Comparison of ENCODE assay signal across 8 cellular contexts in genomic region chr10:44310762-44311562, GRCh38.
DNase-seq lines count a peak whose midpoint lies in the region; ATAC-seq and TF ChIP-seq lines count a peak whose summit lies in the region.

No MANE protein-coding gene starts in this region.

- H3K9me2 ChIP-seq in GM23338 (ENCODE audit: insufficient read depth): no peaks in the 10 kb centered on the region

- H3K27ac Mint-ChIP-seq in GM23338: no peak overlapping the region
- H3K27ac Mint-ChIP-seq in activated CD8-positive, alpha-beta T cell treated with anti-CD3 and anti-CD28 coated beads, Interleukin-2, amount 10 ng/mL, durations not matched to agents 7 days and 5 days: no peak overlapping the region
- H3K27ac Mint-ChIP-seq in effector memory CD8-positive, alpha-beta T cell: peak overlapping the region; percentile 95 to 96
- no peak overlapping the region for H3K27ac Mint-ChIP-seq in mesothelial cell of epicardium

- H3K4me1 ChIP-seq in GM23338 (ENCODE audit: insufficient read depth): peaks cover 4% of the 10 kb centered on the region; the same call in 1 of the 2 replicates

- H3K4me2 ChIP-seq in GM23338: peak overlapping the region; percentile 79

- H3K27me3 ChIP-seq in GM23338 (ENCODE audit: insufficient read depth): peaks cover 25% of the 10 kb centered on the region

- peak; percentile 95 for ATAC-seq in GM23338
- ATAC-seq in activated CD8-positive, alpha-beta T cell treated with anti-CD3 and anti-CD28 coated beads, Interleukin-2, amount 10 ng/mL, durations not matched to agents 7 days and 5 days: peak; percentile 98
- peak; percentile 81 for ATAC-seq in effector memory CD8-positive, alpha-beta T cell (replicated peaks)

- H3K79me2 ChIP-seq in GM23338 (replicated peaks; ENCODE audit: insufficient read depth): no peaks in the 10 kb centered on the region

- DNase-seq in GM03348 (ENCODE audit: low spot score) (peak; percentile 86), GM23338 (ENCODE audit: low spot score) (peak; percentile 89), LNCaP clone FGC (ENCODE audit: low read depth) (peak; percentile 30), mesothelial cell of epicardium (ENCODE audit: low spot score in 2 of 2, unreplicated experiment in 2 of 2) (peak; percentile 84 to 89), NK-92 (lab: John Stamatoyannopoulos, UW; ENCODE audit: unreplicated experiment) (no peak)
- DNase-seq in activated CD8-positive, alpha-beta T cell treated with anti-CD3 and anti-CD28 coated beads, Interleukin-2, amount 10 ng/mL, durations not matched to agents 7 days and 5 days: peak; percentile 74
- DNase-seq in effector memory CD8-positive, alpha-beta T cell: peak; percentile 71 to 76 (median 71)
- DNase-seq in stimulated activated CD8-positive, alpha-beta memory T cell treated with anti-CD3 and anti-CD28 coated beads, Interleukin-15, amount 100 ng/mL, for 48 hours (ENCODE audit: low read depth in 2 of 2): peak; percentile 56 to 61

- POLR2A ChIA-PET in activated CD8-positive, alpha-beta T cell treated with anti-CD3 and anti-CD28 coated beads, Interleukin-2, amount 10 ng/mL, durations not matched to agents 7 days and 5 days (lab: Charles Lee): interaction anchor here (0.7 kb wide), 1 partner anchor 730 kb away, joined by 3 read pairs; no protein-coding TSS in a partner anchor

- peak; percentile 58 to 91 for TF ChIP-seq CTCF in GM23338 (conservative IDR thresholded peaks at IDR 0.05; ENCODE audit: low read depth in 2 of 2)
- TF ChIP-seq CTCF in LNCaP clone FGC (IDR thresholded peaks at IDR 0.05; ENCODE audit: control insufficient read depth, extremely low read depth, insufficient read depth): peak; percentile 99
- TF ChIP-seq CTCF in mesothelial cell of epicardium (IDR thresholded peaks at IDR 0.05; ENCODE audit: unreplicated experiment): peak; percentile 79

- H3K36me3 ChIP-seq in GM23338 (ENCODE audit: insufficient read depth): no peaks in the 10 kb centered on the region

- H3F3A ChIP-seq in GM23338 (replicated peaks; ENCODE audit: low read depth): no peaks in the 10 kb centered on the region

- no peaks in the 10 kb centered on the region for H4K20me1 ChIP-seq in GM23338 (replicated peaks; ENCODE audit: insufficient read depth)

- H3K9me3 Mint-ChIP-seq in GM23338 (peaks cover 3% of the 10 kb centered on the region; the same call in 1 of the 3 replicates), mesothelial cell of epicardium (no peaks in the 10 kb centered on the region)
- no peaks in the 10 kb centered on the region for H3K9me3 Mint-ChIP-seq in activated CD8-positive, alpha-beta T cell treated with anti-CD3 and anti-CD28 coated beads, Interleukin-2, amount 10 ng/mL, durations not matched to agents 7 days and 5 days (ENCODE audit: insufficient read depth)
- peaks cover 0 to 1% of the 10 kb centered on the region in 2 donors for H3K9me3 Mint-ChIP-seq in effector memory CD8-positive, alpha-beta T cell

- H3K4me3 ChIP-seq in GM23338 (peak overlapping the region; percentile 51), LNCaP clone FGC (ENCODE audit: low read depth, low read length) (no peak overlapping the region)

- H3K4me1 Mint-ChIP-seq in GM23338 (peaks cover 21% of the 10 kb centered on the region), mesothelial cell of epicardium (peaks cover 15% of the 10 kb centered on the region)
- peaks cover 8% of the 10 kb centered on the region for H3K4me1 Mint-ChIP-seq in activated CD8-positive, alpha-beta T cell treated with anti-CD3 and anti-CD28 coated beads, Interleukin-2, amount 10 ng/mL, durations not matched to agents 7 days and 5 days (ENCODE audit: low read depth)
- H3K4me1 Mint-ChIP-seq in effector memory CD8-positive, alpha-beta T cell (ENCODE audit: low read depth in 2 of 2): peaks cover 14 to 18% of the 10 kb centered on the region in 2 donors

- CTCF ChIA-PET in activated CD8-positive, alpha-beta T cell treated with anti-CD3 and anti-CD28 coated beads, Interleukin-2, amount 10 ng/mL, durations not matched to agents 7 days and 5 days (lab: Charles Lee): interaction anchor here (0.7 to 1.4 kb wide), 5 partner anchors 19 to 716 kb away, joined by 3 read pairs; no protein-coding TSS in a partner anchor

- H2AFZ ChIP-seq in GM23338: peak overlapping the region; percentile 93

- H3K27me3 Mint-ChIP-seq in GM23338 (ENCODE audit: insufficient read depth, low read depth, poor library complexity) (peaks cover 26% of the 10 kb centered on the region), mesothelial cell of epicardium (ENCODE audit: low read depth) (peaks cover 7% of the 10 kb centered on the region)
- peaks cover 7% of the 10 kb centered on the region for H3K27me3 Mint-ChIP-seq in activated CD8-positive, alpha-beta T cell treated with anti-CD3 and anti-CD28 coated beads, Interleukin-2, amount 10 ng/mL, durations not matched to agents 7 days and 5 days (ENCODE audit: low read depth)
- H3K27me3 Mint-ChIP-seq in effector memory CD8-positive, alpha-beta T cell: peaks cover 5 to 23% of the 10 kb centered on the region in 2 donors

- peaks cover 1% of the 10 kb centered on the region; the same call in 1 of the 3 replicates for H3K36me3 Mint-ChIP-seq in GM23338 (ENCODE audit: low read depth)
- H3K36me3 Mint-ChIP-seq in activated CD8-positive, alpha-beta T cell treated with anti-CD3 and anti-CD28 coated beads, Interleukin-2, amount 10 ng/mL, durations not matched to agents 7 days and 5 days (ENCODE audit: low read depth): no peaks in the 10 kb centered on the region
- H3K36me3 Mint-ChIP-seq in effector memory CD8-positive, alpha-beta T cell (ENCODE audit: insufficient read depth): peaks cover 3% of the 10 kb centered on the region
- H3K36me3 Mint-ChIP-seq in mesothelial cell of epicardium: no peaks in the 10 kb centered on the region

- H3K27ac ChIP-seq in GM23338 (ENCODE audit: low read depth): no peak overlapping the region

- H3K4me3 Mint-ChIP-seq in GM23338 (peak overlapping the region; percentile 39), mesothelial cell of epicardium (peak overlapping the region; percentile 43)
- no peak overlapping the region for H3K4me3 Mint-ChIP-seq in activated CD8-positive, alpha-beta T cell treated with anti-CD3 and anti-CD28 coated beads, Interleukin-2, amount 10 ng/mL, durations not matched to agents 7 days and 5 days
- peak overlapping the region; percentile 82 to 83 for H3K4me3 Mint-ChIP-seq in effector memory CD8-positive, alpha-beta T cell

TF ChIP-seq in GM23338, 12 proteins besides CTCF, POLR2A, EP300 and RAD21:
- TF ChIP-seq CREB1 (CRISPR knock-in tag; IDR thresholded peaks at IDR 0.05; ENCODE audit: low read depth) (peak; percentile 73), JUNB (IDR thresholded peaks at IDR 0.05; ENCODE audit: unreplicated experiment) (no peak), ZNF331 (CRISPR knock-in tag; IDR thresholded peaks at IDR 0.05; ENCODE audit: low read depth) (no peak), NANOG (IDR thresholded peaks at IDR 0.05; ENCODE audit: borderline replicate concordance) (no peak), POLR2AphosphoS5 (IDR thresholded peaks at IDR 0.05; ENCODE audit: low read depth) (peak; percentile 48), ETS1 (IDR thresholded peaks at IDR 0.05) (no peak), ZNF114 (CRISPR knock-in tag; IDR thresholded peaks at IDR 0.05) (no peak)
TF ChIP-seq in GM23338: peak in this region for 2.

Comparison
In these comparisons a context has a peak if more than half of its experiments do, and no peak if none do; other contexts are left out.
1. H3K27ac Mint-ChIP-seq: peak in effector memory CD8-positive, alpha-beta T cell (2 of 2); none in GM23338 (single experiment), activated CD8-positive, alpha-beta T cell treated with anti-CD3 and anti-CD28 coated beads, Interleukin-2, amount 10 ng/mL, durations not matched to agents 7 days and 5 days (single experiment) and mesothelial cell of epicardium (single experiment).
2. Peak in every context shown above with its lines, with median percentiles within 50 percentile points of each other: ATAC-seq and CTCF ChIP-seq.